9 cellular contexts compared by ENCODE assay signal in the genomic region with DNA sequence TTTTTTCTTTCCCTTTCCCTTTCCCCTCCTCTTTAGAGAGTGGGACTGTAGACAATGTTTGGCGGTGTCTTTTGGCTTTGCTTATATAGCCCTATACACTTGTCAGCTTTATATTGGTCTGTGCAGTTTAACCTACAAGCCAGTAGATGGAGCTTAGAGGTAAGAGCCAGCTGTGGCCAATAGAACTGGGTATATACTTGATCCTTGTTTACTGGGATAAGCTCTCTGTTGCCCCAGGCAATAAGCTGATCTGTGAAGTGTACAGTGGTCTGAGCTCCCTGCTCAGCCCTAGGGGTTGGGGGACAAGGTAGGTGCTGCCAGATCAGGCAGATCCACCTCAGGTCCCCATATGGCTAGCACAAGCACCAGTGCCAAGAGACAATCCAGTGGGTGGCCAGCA.
A peak's percentile ranks its signal among the peaks of the same experiment; 100 is the strongest.
DNase-seq lines count a peak whose midpoint lies in the region; ATAC-seq, FAIRE-seq and TF ChIP-seq lines count a peak whose summit lies in the region.
"Had no signal": no experiment of that assay in that cellular context is flagged by ENCODE, and none has a peak within 500 bp of the region (broad histone marks: within the 10 kb centered on the region; RNA-seq: fewer than 3 reads in every experiment).

No MANE protein-coding gene starts in this region.

- in situ Hi-C loops in HepG2 (cut with HindIII; ENCODE audit: extremely low pct_ligation_motif_present, low pct_unique_long_range_greater_than_20kb), result no loop called here

- DNase-seq in DMS 273 treated with DMSO at 0.1 percent for 48 hours (lab: John Stamatoyannopoulos, UW) (peak; percentile 5), NCI-H1417 (lab: John Stamatoyannopoulos, UW) (peak in 2 of 3 experiments; percentile 21 to 71), WERI-Rb-1 (peak; percentile 61), HepG2 (ENCODE audit: low spot score) (peak; percentile 28), GM12891 (ENCODE audit: insufficient read length, low spot score) (no peak), GM19239 (ENCODE audit: insufficient read length, low spot score) (no peak)
- DNase-seq in activated CD4-positive, alpha-beta T cell treated with anti-CD3 and anti-CD28 coated beads for 4 hours, result no peak
- DNase-seq: T1000 had no signal

- no peak overlapping the region for H3K4me2 ChIP-seq in HepG2 (ENCODE audit: low read depth, low read length)

- ATAC-seq in HepG2 (peak; percentile 92), HG02840 (IDR thresholded peaks at IDR 0.05; ENCODE audit: low FRiP score, unreplicated experiment) (no peak)

- H3K27me3 ChIP-seq in WERI-Rb-1 (ENCODE audit: insufficient read depth, low read depth, severe bottlenecking) (peaks cover 7% of the 10 kb centered on the region), HepG2 (ENCODE audit: control insufficient read depth in 1 of 2, insufficient read depth in 2 of 2, low read length in 2 of 2) (no peaks in the 10 kb centered on the region)

- H3K27ac ChIP-seq in WERI-Rb-1, result no peak overlapping the region
- H3K27ac ChIP-seq in HepG2 (ENCODE audit: extremely low read length, insufficient read depth, low read length), result no peak overlapping the region

- POLR2A ChIA-PET in HepG2 (lab: Yijun Ruan, JAX), result no interaction called here

- no peak for TF ChIP-seq EP300 in HepG2 (IDR thresholded peaks at IDR 0.05; ENCODE audit: low read depth in 2 of 2, low read length in 2 of 2)
- TF ChIP-seq EP300 in HepG2 (CRISPR knock-in tag; IDR thresholded peaks at IDR 0.05; ENCODE audit: borderline replicate concordance), result no peak

- H3K79me2 ChIP-seq in HepG2 (ENCODE audit: insufficient read depth, low read length), result no peaks in the 10 kb centered on the region

- intact Hi-C loops in HepG2 (cut with micrococcal nuclease; ENCODE audit: unreplicated experiment), result no loop called here

- no peaks in the 10 kb centered on the region for H3K36me3 ChIP-seq in WERI-Rb-1
- H3K36me3 ChIP-seq in HepG2 (replicated peaks in 1 of 2; ENCODE audit: control insufficient read depth in 1 of 2, insufficient read depth in 2 of 2, low read length in 2 of 2), result no peaks in the 10 kb centered on the region

- FAIRE-seq in HepG2 (lab: Jason Lieb, UNC) (no peak), GM12891 (lab: Jason Lieb, UNC) (no peak), GM19239 (lab: Jason Lieb, UNC) (no peak)

- BruUV-seq in HepG2 (replicated peaks; lab: Mats Ljungman, UMichigan), result no TSS peak

- H3K4me3 ChIP-seq in WERI-Rb-1 (ENCODE audit: low read depth, low read length), result no peak overlapping the region
- H3K4me3 ChIP-seq in HepG2 (replicated peaks in 1 of 3; ENCODE audit: insufficient read depth in 1 of 3, low read depth in 2 of 3, low read length in 3 of 3), result no peak overlapping the region

- no peaks in the 10 kb centered on the region for H3K9me3 ChIP-seq in WERI-Rb-1 (ENCODE audit: severe bottlenecking)
- peaks cover 87% of the 10 kb centered on the region for H3K9me3 ChIP-seq in HepG2 (ENCODE audit: low read length)

- no peak overlapping the region for H3K9ac ChIP-seq in HepG2 (ENCODE audit: insufficient read depth, low read depth, low read length)

- no peaks in the 10 kb centered on the region for H4K20me1 ChIP-seq in HepG2 (ENCODE audit: insufficient read depth, low read length)

- H2AFZ ChIP-seq in HepG2 (ENCODE audit: low read length), result no peak overlapping the region

- 0% methylated on average over 1 of the region's 1 CpG for WGBS in HepG2 (ENCODE audit: low lambda C conversion rate)

- no peaks in the 10 kb centered on the region for H3K4me1 ChIP-seq in HepG2 (ENCODE audit: insufficient read depth, low read length)

- TF ChIP-seq CTCF in WERI-Rb-1 (IDR thresholded peaks at IDR 0.05; ENCODE audit: low read depth, low read length), result peak; percentile 54
- peak; percentile 31; the same call in 1 of the 2 replicates for TF ChIP-seq CTCF in HepG2 (CRISPR knock-in tag; IDR thresholded peaks at IDR 0.05)

- TF ChIP-seq RAD21 in HepG2 (CRISPR knock-in tag; IDR thresholded peaks at IDR 0.05), result no peak

- TF ChIP-seq POLR2A in HepG2 (IDR thresholded peaks at IDR 0.05; ENCODE audit: insufficient read depth in 1 of 2, low read depth in 2 of 2, low read length in 2 of 2) (no peak), GM12891 (IDR thresholded peaks at IDR 0.05; ENCODE audit: low read depth, low read length) (no peak)

- CTCF ChIA-PET in HepG2 (lab: Yijun Ruan, JAX; ENCODE audit: low intra/inter-chr PET ratio, low total read pairs), result no interaction called here

TF ChIP-seq in HepG2, 621 proteins besides CTCF, POLR2A, EP300 and RAD21:
- TF ChIP-seq ZNF614 (CRISPR knock-in tag; IDR thresholded peaks at IDR 0.05; ENCODE audit: borderline replicate concordance) (no peak), KLF6 (CRISPR knock-in tag; IDR thresholded peaks at IDR 0.05) (no peak), MIER2 (CRISPR knock-in tag; IDR thresholded peaks at IDR 0.05) (no peak), STAT6 (CRISPR knock-in tag; IDR thresholded peaks at IDR 0.05; ENCODE audit: borderline replicate concordance) (no peak), STAG1 (CRISPR knock-in tag; IDR thresholded peaks at IDR 0.05) (peak; percentile 40; the same call in 1 of the 2 replicates)
TF ChIP-seq in HepG2: peak in this region for 1.

TF ChIP-seq in GM12891, 5 proteins besides CTCF, POLR2A, EP300 and RAD21:
- TF ChIP-seq TAF1 (IDR thresholded peaks at IDR 0.05; ENCODE audit: low read depth, low read length) (no peak), POLR2AphosphoS5 (IDR thresholded peaks at IDR 0.05; ENCODE audit: low read depth, low read length) (no peak), PAX5 (IDR thresholded peaks at IDR 0.05; ENCODE audit: insufficient read depth, low read length, severe bottlenecking) (no peak), POU2F2 (IDR thresholded peaks at IDR 0.05; ENCODE audit: low read depth, low read length) (no peak), SPI1 (IDR thresholded peaks at IDR 0.05; ENCODE audit: low read depth, low read length) (no peak)
TF ChIP-seq in GM12891: peak in this region for 0.

Comparison
In these comparisons a context has a peak if more than half of its experiments do, and no peak if none do; other contexts are left out.
1. DNase-seq: peak in DMS 273 treated with DMSO at 0.1 percent for 48 hours (single experiment), NCI-H1417 (2 of 3), WERI-Rb-1 (single experiment) and HepG2 (single experiment); none in GM12891 (single experiment), GM19239 (single experiment) and activated CD4-positive, alpha-beta T cell treated with anti-CD3 and anti-CD28 coated beads for 4 hours (0 of 2).